In genomic region chr2:191188550-191189093, GRCh38 we compare ENCODE assay signal across 1 cellular context.
TF ChIP-seq lines count a peak whose summit lies in the region.

No MANE protein-coding gene starts in this region.

TF ChIP-seq in HepG2, 621 proteins besides CTCF, POLR2A, EP300 and RAD21:
- TF ChIP-seq EEA1 (CRISPR knock-in tag; IDR thresholded peaks at IDR 0.05; ENCODE audit: borderline replicate concordance) (no peak), HMG20A (CRISPR knock-in tag; IDR thresholded peaks at IDR 0.05; ENCODE audit: borderline replicate concordance) (no peak), HIVEP1 (CRISPR knock-in tag; IDR thresholded peaks at IDR 0.05) (no peak), ARNTL (CRISPR knock-in tag; IDR thresholded peaks at IDR 0.05) (no peak), TFDP2 (CRISPR knock-in tag; IDR thresholded peaks at IDR 0.05) (no peak), HMG20B (CRISPR knock-in tag; conservative IDR thresholded peaks at IDR 0.05) (no peak), HNF1B (CRISPR knock-in tag; IDR thresholded peaks at IDR 0.05) (no peak), ZNF12 (CRISPR knock-in tag; IDR thresholded peaks at IDR 0.05) (peak; percentile 95)
